ENCODE assay signal across 1 cellular context in the genomic region with DNA sequence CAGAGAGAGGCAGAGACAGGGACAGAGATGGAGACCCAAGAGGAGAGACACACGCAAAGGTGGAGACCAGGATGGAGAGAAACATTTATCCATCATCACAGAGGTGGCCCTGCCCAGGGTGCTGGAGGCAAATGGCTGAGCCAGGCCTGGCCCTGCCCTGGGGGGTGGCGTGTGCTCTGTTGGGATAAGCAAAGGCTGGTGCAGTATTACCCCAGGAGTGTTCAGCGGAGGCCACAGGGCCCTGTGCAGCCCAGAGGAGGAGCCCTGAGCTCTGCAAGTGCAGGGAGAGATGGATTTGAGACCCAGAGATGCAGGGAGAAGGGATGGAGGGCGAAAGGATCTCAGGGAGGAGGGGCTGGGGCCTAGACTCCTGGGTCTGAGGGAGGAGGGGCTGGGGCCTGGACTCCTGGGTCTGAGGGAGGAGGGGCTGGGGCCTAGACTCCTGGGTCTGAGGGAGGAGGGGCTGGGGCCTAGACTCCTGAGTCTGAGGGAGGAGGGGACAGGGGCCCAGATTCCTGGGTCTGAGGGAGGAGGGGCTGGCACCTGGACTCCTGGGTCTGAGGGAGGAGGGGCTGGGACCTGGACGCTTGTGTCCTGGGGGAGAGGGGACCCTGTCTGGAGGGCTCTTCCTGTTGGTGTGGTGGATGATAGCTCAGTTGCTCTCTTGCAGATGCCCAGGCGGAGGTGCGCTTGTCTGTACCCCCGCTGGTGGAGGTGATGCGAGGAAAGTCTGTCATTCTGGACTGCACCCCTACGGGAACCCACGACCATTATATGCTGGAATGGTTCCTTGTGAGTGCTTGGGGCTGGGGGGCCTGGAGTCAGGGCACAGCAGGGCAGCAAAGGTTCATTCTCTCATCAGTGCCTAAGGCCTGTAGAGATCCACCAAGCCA.
TF ChIP-seq lines count a peak whose summit lies in the region.

No MANE protein-coding gene starts in this region.

TF ChIP-seq in HCT116, 20 proteins besides CTCF, POLR2A, EP300 and RAD21 (continued from another document):
- TF ChIP-seq, protein P1, sequence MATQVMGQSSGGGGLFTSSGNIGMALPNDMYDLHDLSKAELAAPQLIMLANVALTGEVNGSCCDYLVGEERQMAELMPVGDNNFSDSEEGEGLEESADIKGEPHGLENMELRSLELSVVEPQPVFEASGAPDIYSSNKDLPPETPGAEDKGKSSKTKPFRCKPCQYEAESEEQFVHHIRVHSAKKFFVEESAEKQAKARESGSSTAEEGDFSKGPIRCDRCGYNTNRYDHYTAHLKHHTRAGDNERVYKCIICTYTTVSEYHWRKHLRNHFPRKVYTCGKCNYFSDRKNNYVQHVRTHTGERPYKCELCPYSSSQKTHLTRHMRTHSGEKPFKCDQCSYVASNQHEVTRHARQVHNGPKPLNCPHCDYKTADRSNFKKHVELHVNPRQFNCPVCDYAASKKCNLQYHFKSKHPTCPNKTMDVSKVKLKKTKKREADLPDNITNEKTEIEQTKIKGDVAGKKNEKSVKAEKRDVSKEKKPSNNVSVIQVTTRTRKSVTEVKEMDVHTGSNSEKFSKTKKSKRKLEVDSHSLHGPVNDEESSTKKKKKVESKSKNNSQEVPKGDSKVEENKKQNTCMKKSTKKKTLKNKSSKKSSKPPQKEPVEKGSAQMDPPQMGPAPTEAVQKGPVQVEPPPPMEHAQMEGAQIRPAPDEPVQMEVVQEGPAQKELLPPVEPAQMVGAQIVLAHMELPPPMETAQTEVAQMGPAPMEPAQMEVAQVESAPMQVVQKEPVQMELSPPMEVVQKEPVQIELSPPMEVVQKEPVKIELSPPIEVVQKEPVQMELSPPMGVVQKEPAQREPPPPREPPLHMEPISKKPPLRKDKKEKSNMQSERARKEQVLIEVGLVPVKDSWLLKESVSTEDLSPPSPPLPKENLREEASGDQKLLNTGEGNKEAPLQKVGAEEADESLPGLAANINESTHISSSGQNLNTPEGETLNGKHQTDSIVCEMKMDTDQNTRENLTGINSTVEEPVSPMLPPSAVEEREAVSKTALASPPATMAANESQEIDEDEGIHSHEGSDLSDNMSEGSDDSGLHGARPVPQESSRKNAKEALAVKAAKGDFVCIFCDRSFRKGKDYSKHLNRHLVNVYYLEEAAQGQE (IDR thresholded peaks at IDR 0.05; ENCODE audit: low read depth) = no peak
- TF ChIP-seq, protein P2, sequence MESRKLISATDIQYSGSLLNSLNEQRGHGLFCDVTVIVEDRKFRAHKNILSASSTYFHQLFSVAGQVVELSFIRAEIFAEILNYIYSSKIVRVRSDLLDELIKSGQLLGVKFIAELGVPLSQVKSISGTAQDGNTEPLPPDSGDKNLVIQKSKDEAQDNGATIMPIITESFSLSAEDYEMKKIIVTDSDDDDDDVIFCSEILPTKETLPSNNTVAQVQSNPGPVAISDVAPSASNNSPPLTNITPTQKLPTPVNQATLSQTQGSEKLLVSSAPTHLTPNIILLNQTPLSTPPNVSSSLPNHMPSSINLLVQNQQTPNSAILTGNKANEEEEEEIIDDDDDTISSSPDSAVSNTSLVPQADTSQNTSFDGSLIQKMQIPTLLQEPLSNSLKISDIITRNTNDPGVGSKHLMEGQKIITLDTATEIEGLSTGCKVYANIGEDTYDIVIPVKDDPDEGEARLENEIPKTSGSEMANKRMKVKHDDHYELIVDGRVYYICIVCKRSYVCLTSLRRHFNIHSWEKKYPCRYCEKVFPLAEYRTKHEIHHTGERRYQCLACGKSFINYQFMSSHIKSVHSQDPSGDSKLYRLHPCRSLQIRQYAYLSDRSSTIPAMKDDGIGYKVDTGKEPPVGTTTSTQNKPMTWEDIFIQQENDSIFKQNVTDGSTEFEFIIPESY (IDR thresholded peaks at IDR 0.05; ENCODE audit: extremely low read depth, insufficient replicate concordance, low read length) = no peak
